In genomic region chr3:70053293-70053692, GRCh38 we compare ENCODE assay signal across 13 cellular contexts.
DNase-seq lines count a peak whose midpoint lies in the region; ATAC-seq and TF ChIP-seq lines count a peak whose summit lies in the region.
"Had no signal": no experiment of that assay in that cellular context is flagged by ENCODE, and none has a peak within 500 bp of the region (broad histone marks: within the 10 kb centered on the region; RNA-seq: fewer than 3 reads in every experiment).

No MANE protein-coding gene starts in this region.

- TF ChIP-seq POLR2A in NB4 (IDR thresholded peaks at IDR 0.05; ENCODE audit: extremely low read depth, insufficient read length), result no peak

- no peak overlapping the region for H3K4me3 Mint-ChIP-seq in stimulated activated naive B cell treated with anti-CD40 and anti-IgM and Interleukin-4, amounts not matched to agents 10 μg/mL and 1 μg/mL and 100 μg/mL, for 72 hours

- H3K27ac Mint-ChIP-seq in stimulated activated naive B cell treated with anti-CD40 and anti-IgM and Interleukin-4, amounts not matched to agents 10 μg/mL and 1 μg/mL and 100 μg/mL, for 72 hours, result no peak overlapping the region

- no peaks in the 10 kb centered on the region for H3K36me3 ChIP-seq in brain microvascular endothelial cell (replicated peaks)

- in situ Hi-C loops in brain microvascular endothelial cell (cut with HindIII; ENCODE audit: low pct_ligation_motif_present, low sequenced_read_pairs), result no loop called here

- H3K27me3 Mint-ChIP-seq in stimulated activated naive B cell treated with anti-CD40 and anti-IgM and Interleukin-4, amounts not matched to agents 10 μg/mL and 1 μg/mL and 100 μg/mL, for 72 hours, result peaks cover 6 to 12% of the 10 kb centered on the region in 2 donors

- no peak overlapping the region for H3K27ac ChIP-seq in brain microvascular endothelial cell
- H3K27ac ChIP-seq: skin epidermis had no signal

- H3K4me1 Mint-ChIP-seq in stimulated activated naive B cell treated with anti-CD40 and anti-IgM and Interleukin-4, amounts not matched to agents 10 μg/mL and 1 μg/mL and 100 μg/mL, for 72 hours, result no peaks in the 10 kb centered on the region

- ATAC-seq in activated CD4-positive, CD25-positive, alpha-beta regulatory T cell treated with anti-CD3 and anti-CD28 coated beads, Interleukin-2, amount 50 U/mL, for 24 hours, result peak; percentile 49 to 58
- peak; percentile 52 to 59 for ATAC-seq in stimulated activated naive B cell treated with anti-CD40 and anti-IgM and Interleukin-4, amounts not matched to agents 10 μg/mL and 1 μg/mL and 100 μg/mL, for 72 hours (replicated peaks)
- no peak for ATAC-seq in GM18909 (IDR thresholded peaks at IDR 0.05; ENCODE audit: poor library complexity, unreplicated experiment)

- no peaks in the 10 kb centered on the region for H3K36me3 Mint-ChIP-seq in stimulated activated naive B cell treated with anti-CD40 and anti-IgM and Interleukin-4, amounts not matched to agents 10 μg/mL and 1 μg/mL and 100 μg/mL, for 72 hours

- no peaks in the 10 kb centered on the region for H3K27me3 ChIP-seq in brain microvascular endothelial cell (replicated peaks)

- TF ChIP-seq CTCF in NB4 (IDR thresholded peaks at IDR 0.05; ENCODE audit: low read depth, low read length) (no peak), brain microvascular endothelial cell (IDR thresholded peaks at IDR 0.05; ENCODE audit: low read depth, low read length, missing control alignments) (no peak)

- no peaks in the 10 kb centered on the region for H3K9me3 Mint-ChIP-seq in stimulated activated naive B cell treated with anti-CD40 and anti-IgM and Interleukin-4, amounts not matched to agents 10 μg/mL and 1 μg/mL and 100 μg/mL, for 72 hours

- no peak for DNase-seq in activated CD4-positive, CD25-positive, alpha-beta regulatory T cell (lab: John Stamatoyannopoulos, UW)
- DNase-seq in NB4 (ENCODE audit: low read depth), result peak; percentile 79
- DNase-seq in brain microvascular endothelial cell, result peak; percentile 69
- DNase-seq in stimulated activated naive B cell treated with anti-CD40 and anti-IgM and Interleukin-4, amounts not matched to agents 10 μg/mL and 1 μg/mL and 100 μg/mL, for 72 hours, result no peak
- DNase-seq in GM19238 (ENCODE audit: insufficient read length, low spot score), result no peak
- no peak for DNase-seq in germinal center (ENCODE audit: low spot score)
- DNase-seq: H7, NCI-H2227 treated with DMSO at 0.1 percent for 48 hours, nucleus accumbens, T-helper 1 cell had no signal

- H3K4me3 ChIP-seq in NB4 (ENCODE audit: low read depth, low read length) (no peak overlapping the region), brain microvascular endothelial cell (ENCODE audit: low read depth, low read length) (no peak overlapping the region)
- H3K4me3 ChIP-seq: skin epidermis had no signal

Comparison
In these comparisons a context has a peak if more than half of its experiments do, and no peak if none do; other contexts are left out.
1. DNase-seq: peak in NB4 (single experiment) and brain microvascular endothelial cell (single experiment); none in activated CD4-positive, CD25-positive, alpha-beta regulatory T cell (0 of 4), stimulated activated naive B cell treated with anti-CD40 and anti-IgM and Interleukin-4, amounts not matched to agents 10 μg/mL and 1 μg/mL and 100 μg/mL, for 72 hours (single experiment), GM19238 (single experiment) and germinal center (single experiment).